20 cellular contexts compared by ENCODE assay signal in the genomic region with DNA sequence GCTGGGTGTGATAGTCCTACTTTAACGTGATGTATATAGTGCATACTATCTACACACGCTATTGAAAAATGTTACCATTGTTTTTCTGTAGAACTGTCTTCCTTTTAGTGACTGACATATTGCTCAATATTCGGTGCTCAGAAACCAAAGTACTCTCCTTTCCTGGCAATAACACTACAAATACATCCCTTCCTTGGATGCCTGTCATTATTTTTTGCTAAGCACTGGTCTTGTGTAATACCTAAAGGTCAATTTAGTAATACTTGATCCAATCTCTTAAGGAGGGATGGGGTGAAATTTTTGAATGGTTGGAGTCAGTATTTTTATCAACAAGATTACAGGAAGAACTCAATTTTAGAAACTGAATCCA. TPM values are rescaled to one million over a fixed set of nuclear protein-coding genes. Genes with fewer than 3 reads are reported as not detected.
DNase-seq lines count a peak whose midpoint lies in the region; ATAC-seq and TF ChIP-seq lines count a peak whose summit lies in the region.
"Had no signal": no experiment of that assay in that cellular context is flagged by ENCODE, and none has a peak within 500 bp of the region (broad histone marks: within the 10 kb centered on the region; RNA-seq: fewer than 3 reads in every experiment).

No MANE protein-coding gene starts in this region.

- no peak overlapping the region for H2AK9ac ChIP-seq in IMR-90 (replicated peaks; ENCODE audit: low read depth, low read length, poor library complexity)

- dilution Hi-C loops in IMR-90 (cut with HindIII; ENCODE audit: low sequenced_read_pairs, unreplicated experiment) = no loop called here

- no peak for TF ChIP-seq POLR2A in IMR-90 (IDR thresholded peaks at IDR 0.05; ENCODE audit: low read depth, low read length)

- H3K4me1 ChIP-seq in IMR-90 (ENCODE audit: control insufficient read depth, insufficient read depth, low read length) = no peaks in the 10 kb centered on the region
- peaks cover 6% of the 10 kb centered on the region for H3K4me1 ChIP-seq in lower lobe of right lung
- H3K4me1 ChIP-seq: SJCRH30 had no signal

- H4K8ac ChIP-seq in IMR-90 (ENCODE audit: low read depth in 2 of 2, low read length in 2 of 2) = no peak overlapping the region

- no peak for DNase-seq in IMR-90
- DNase-seq in lower lobe of right lung = no peak
- no peak for DNase-seq in stimulated activated naive B cell treated with anti-CD40 and anti-IgM and Interleukin-4, amounts not matched to agents 10 μg/mL and 1 μg/mL and 100 μg/mL, for 72 hours
- DNase-seq in activated CD4-positive, alpha-beta T cell treated with anti-CD3 and anti-CD28 coated beads for 4 hours = no peak
- DNase-seq: Calu3, DMS53, Kasumi-1, NCI-H1105 treated with DMSO at 0.1 percent for 48 hours, NCI-H1694 treated with DMSO at 0.1 percent for 48 hours, NCI-H2107, NCI-H226, NCI-H524 treated with DMSO at 0.1 percent for 48 hours, RPMI8226, SJCRH30 had no signal

- peak overlapping the region; percentile 90 for H3K27ac Mint-ChIP-seq in stimulated activated naive B cell treated with anti-CD40 and anti-IgM and Interleukin-4, amounts not matched to agents 10 μg/mL and 1 μg/mL and 100 μg/mL, for 72 hours
- H3K27ac Mint-ChIP-seq: CD4-positive, CD25-positive, alpha-beta regulatory T cell; GM23338 had no signal

- H3K4me1 Mint-ChIP-seq in stimulated activated naive B cell treated with anti-CD40 and anti-IgM and Interleukin-4, amounts not matched to agents 10 μg/mL and 1 μg/mL and 100 μg/mL, for 72 hours = peaks cover 32 to 42% of the 10 kb centered on the region in 2 donors

- no peaks in the 10 kb centered on the region for H3K27me3 Mint-ChIP-seq in stimulated activated naive B cell treated with anti-CD40 and anti-IgM and Interleukin-4, amounts not matched to agents 10 μg/mL and 1 μg/mL and 100 μg/mL, for 72 hours
- H3K27me3 Mint-ChIP-seq: CD4-positive, CD25-positive, alpha-beta regulatory T cell had no signal

- in situ Hi-C loops in IMR-90 (cut with MboI; ENCODE audit: low sequenced_read_pairs) = no loop called here

- H4K20me1 ChIP-seq in IMR-90 (ENCODE audit: insufficient read depth, low read length) (no peaks in the 10 kb centered on the region), SU-DHL-6 (ENCODE audit: low read depth, low read length) (no peaks in the 10 kb centered on the region)

- no peaks in the 10 kb centered on the region for H3K9me1 ChIP-seq in IMR-90 (ENCODE audit: insufficient read depth, low read length)

- H3K9me3 ChIP-seq in IMR-90 (ENCODE audit: control insufficient read depth, insufficient read depth, low read length) (no peaks in the 10 kb centered on the region), SU-DHL-6 (ENCODE audit: insufficient read depth, low read length) (no peaks in the 10 kb centered on the region), lower lobe of right lung (no peaks in the 10 kb centered on the region)
- H3K9me3 ChIP-seq: SJCRH30 had no signal

- H3K4me3 ChIP-seq in IMR-90 (ENCODE audit: insufficient read depth, low read depth, low read length) (no peak overlapping the region), SU-DHL-6 (ENCODE audit: insufficient read depth, low read length, poor library complexity, severe bottlenecking) (peak overlapping the region; percentile 30), lower lobe of right lung (no peak overlapping the region)
- H3K4me3 ChIP-seq: GM23338, SJCRH30 had no signal

- H3K4me3 Mint-ChIP-seq in stimulated activated naive B cell treated with anti-CD40 and anti-IgM and Interleukin-4, amounts not matched to agents 10 μg/mL and 1 μg/mL and 100 μg/mL, for 72 hours = peak overlapping the region in 1 of 2 donors; percentile 19
- H3K4me3 Mint-ChIP-seq: CD4-positive, CD25-positive, alpha-beta regulatory T cell; GM23338 had no signal

- TF ChIP-seq CTCF in IMR-90 (conservative IDR thresholded peaks at IDR 0.05; ENCODE audit: low read depth, low read length) (no peak), SU-DHL-6 (IDR thresholded peaks at IDR 0.05; ENCODE audit: insufficient read depth, low read length, poor library complexity, severe bottlenecking) (no peak), lower lobe of right lung (IDR thresholded peaks at IDR 0.05) (no peak)

- WGBS in IMR-90 (ENCODE audit: extremely low coverage in 2 of 2, insufficient read length in 1 of 2), 2 experiments = 20% methylated on average over 1 of the region's 3 CpGs; no CpG with 5 or more reads in 1 of the 2 experiments

- POLR2A ChIA-PET in IMR-90 (lab: Charles Lee; ENCODE audit: unreplicated experiment) = no interaction called here

- H2BK20ac ChIP-seq in IMR-90 (ENCODE audit: low read depth, low read length) = no peak overlapping the region

- H3K9me2 ChIP-seq in SU-DHL-6 (replicated peaks; ENCODE audit: insufficient read depth, low read length) = no peaks in the 10 kb centered on the region

- no peak overlapping the region for H4K5ac ChIP-seq in IMR-90 (ENCODE audit: low read depth, low read length)

- no peak overlapping the region for H3K27ac ChIP-seq in IMR-90 (ENCODE audit: insufficient read depth, low read length)
- peak overlapping the region; percentile 95 for H3K27ac ChIP-seq in SU-DHL-6 (ENCODE audit: low read depth, low read length)
- no peak overlapping the region for H3K27ac ChIP-seq in lower lobe of right lung
- H3K27ac ChIP-seq: SJCRH30 had no signal

- no TSS peak for BruUV-seq in IMR-90 (replicated peaks; lab: Mats Ljungman, UMichigan)

- H3K23ac ChIP-seq in IMR-90 (ENCODE audit: low read depth, low read length) = no peak overlapping the region

- H2AFZ ChIP-seq in IMR-90 (replicated peaks; ENCODE audit: low read length, poor library complexity) (no peak overlapping the region), SU-DHL-6 (ENCODE audit: low read depth, low read length, severe bottlenecking) (peak overlapping the region; percentile 17)

- no peak overlapping the region for H2BK15ac ChIP-seq in IMR-90 (ENCODE audit: low read depth, low read length)

- no peak overlapping the region for H3K4ac ChIP-seq in IMR-90 (ENCODE audit: low read depth, low read length)

- no peak overlapping the region for H3K4me2 ChIP-seq in IMR-90 (ENCODE audit: low read depth, low read length)
- peak overlapping the region; percentile 79 for H3K4me2 ChIP-seq in SU-DHL-6 (ENCODE audit: low read depth, low read length, poor library complexity, severe bottlenecking)
- H3K4me2 ChIP-seq: GM23338 had no signal

- H3K36me3 Mint-ChIP-seq in stimulated activated naive B cell treated with anti-CD40 and anti-IgM and Interleukin-4, amounts not matched to agents 10 μg/mL and 1 μg/mL and 100 μg/mL, for 72 hours = peaks cover 1 to 16% of the 10 kb centered on the region in 2 donors
- H3K36me3 Mint-ChIP-seq: CD4-positive, CD25-positive, alpha-beta regulatory T cell had no signal

- no peak overlapping the region for H3K9ac ChIP-seq in IMR-90 (ENCODE audit: low read depth, low read length)
- H3K9ac ChIP-seq in SU-DHL-6 (ENCODE audit: low read length) = peak overlapping the region; percentile 50

- no peak overlapping the region for H3K56ac ChIP-seq in IMR-90 (ENCODE audit: extremely low read depth, insufficient read depth, low read length)

- no peaks in the 10 kb centered on the region for H3K79me2 ChIP-seq in SU-DHL-6 (ENCODE audit: insufficient read depth, low read length)

- TF ChIP-seq RAD21 in IMR-90 (IDR thresholded peaks at IDR 0.05; ENCODE audit: low read length) = no peak

- H2BK5ac ChIP-seq in IMR-90 (ENCODE audit: low read depth, low read length, poor library complexity, severe bottlenecking) = no peak overlapping the region

- peaks cover 27% of the 10 kb centered on the region for H3F3A ChIP-seq in SU-DHL-6 (ENCODE audit: insufficient read depth)

- no peak overlapping the region for H2AK5ac ChIP-seq in IMR-90 (ENCODE audit: low read depth, low read length)

- H3K36me3 ChIP-seq in IMR-90 (ENCODE audit: control insufficient read depth, insufficient read depth, low read length) = no peaks in the 10 kb centered on the region
- no peaks in the 10 kb centered on the region for H3K36me3 ChIP-seq in SU-DHL-6 (ENCODE audit: low read length)
- H3K36me3 ChIP-seq in lower lobe of right lung = no peaks in the 10 kb centered on the region
- H3K36me3 ChIP-seq: SJCRH30 had no signal

- CTCF ChIA-PET in IMR-90 (lab: Yijun Ruan, JAX) = no interaction called here

- peaks cover 0 to 2% of the 10 kb centered on the region in 2 donors for H3K9me3 Mint-ChIP-seq in stimulated activated naive B cell treated with anti-CD40 and anti-IgM and Interleukin-4, amounts not matched to agents 10 μg/mL and 1 μg/mL and 100 μg/mL, for 72 hours
- H3K9me3 Mint-ChIP-seq: CD4-positive, CD25-positive, alpha-beta regulatory T cell; GM23338 had no signal

- no peaks in the 10 kb centered on the region for H3K79me1 ChIP-seq in IMR-90 (ENCODE audit: low read depth in 1 of 2, low read length in 2 of 2)

- H2BK120ac ChIP-seq in IMR-90 (ENCODE audit: low read depth, low read length) = no peak overlapping the region

- no peak overlapping the region for H4K91ac ChIP-seq in IMR-90 (ENCODE audit: insufficient read depth, low read depth, low read length)

- no peak overlapping the region for H3K18ac ChIP-seq in IMR-90 (ENCODE audit: low read depth, low read length)

- no peaks in the 10 kb centered on the region for H3K27me3 ChIP-seq in IMR-90 (ENCODE audit: control insufficient read depth, insufficient read depth, low read length)
- no peaks in the 10 kb centered on the region for H3K27me3 ChIP-seq in SU-DHL-6 (ENCODE audit: low read length)
- H3K27me3 ChIP-seq in lower lobe of right lung (ENCODE audit: low read depth) = no peaks in the 10 kb centered on the region
- H3K27me3 ChIP-seq: SJCRH30 had no signal

- intact Hi-C loops in IMR-90 (cut with micrococcal nuclease) = no loop called here
- intact Hi-C loops in lower lobe of right lung (cut with DNase I) = no loop called here

- ATAC-seq in IMR-90 (ENCODE audit: low read depth) (no peak), lower lobe of right lung (peak; percentile 31 to 74), GM19463 (IDR thresholded peaks at IDR 0.05; ENCODE audit: unreplicated experiment) (no peak), HG03521 (IDR thresholded peaks at IDR 0.05; ENCODE audit: unreplicated experiment) (no peak)
- no peak for ATAC-seq in stimulated activated naive B cell treated with anti-CD40 and anti-IgM and Interleukin-4, amounts not matched to agents 10 μg/mL and 1 μg/mL and 100 μg/mL, for 72 hours (replicated peaks)
- ATAC-seq: HCT116 had no signal

- H3K14ac ChIP-seq in IMR-90 (replicated peaks; ENCODE audit: low read depth, low read length) = no peak overlapping the region

TF ChIP-seq in IMR-90, 13 proteins besides CTCF, POLR2A, EP300 and RAD21:
- no peak for TF ChIP-seq RCOR1 (IDR thresholded peaks at IDR 0.05; ENCODE audit: insufficient replicate concordance, low read length)
- 0 out of 2 replicates have a peak, but pooled peaks have one; percentile 1 for TF ChIP-seq CEBPB (IDR thresholded peaks at IDR 0.05; ENCODE audit: low read depth, low read length)
- no peak for TF ChIP-seq MXI1 (IDR thresholded peaks at IDR 0.05; ENCODE audit: borderline replicate concordance, low read depth, low read length)

RNA-seq across cellular contexts. Expression of a gene that starts 23.9 kb away (rescaled TPM):
- total RNA-seq in IMR-90 (2012; rRNA removed) = not detected in 2 replicates
- not detected in 2 replicates for polyA plus RNA-seq in IMR-90 (2012; rRNA removed)
- not detected in 2 replicates for polyA plus RNA-seq in IMR-90 (2012; cell fraction: cytosol; rRNA removed)
- not detected in 2 replicates for polyA plus RNA-seq in IMR-90 (2012; cell fraction: nucleus; rRNA removed; ENCODE audit: low replicate concordance)
- 21.1 TPM for total RNA-seq in lower lobe of right lung
- total RNA-seq: CD4-positive, CD25-positive, alpha-beta regulatory T cell had no signal
- polyA plus RNA-seq: CD4-positive, CD25-positive, alpha-beta regulatory T cell had no signal

Comparison
In these comparisons a context has a peak if more than half of its experiments do, and no peak if none do; other contexts are left out.
1. ATAC-seq: peak in lower lobe of right lung (2 of 2); none in IMR-90 (single experiment), stimulated activated naive B cell treated with anti-CD40 and anti-IgM and Interleukin-4, amounts not matched to agents 10 μg/mL and 1 μg/mL and 100 μg/mL, for 72 hours (0 of 2), GM19463 (single experiment) and HG03521 (single experiment).
2. RNA of a gene that starts 23.9 kb away (total RNA-seq): 21.1 TPM in lower lobe of right lung (single experiment); not detected in IMR-90; every median in the first group is over 10 times any median in the second.